In genomic region chr10:44651834-44652233, GRCh38 we compare ENCODE assay signal across 17 cellular contexts.
DNase-seq lines count a peak whose midpoint lies in the region; TF ChIP-seq lines count a peak whose summit lies in the region.
"Had no signal": no experiment of that assay in that cellular context is flagged by ENCODE, and none has a peak within 500 bp of the region (broad histone marks: within the 10 kb centered on the region; RNA-seq: fewer than 3 reads in every experiment).

No MANE protein-coding gene starts in this region.

- 16% methylated on average over 4 of the region's 4 CpGs for WGBS in SK-N-SH (ENCODE audit: low lambda C conversion rate)

- in situ Hi-C loops in G401 (cut with HindIII; ENCODE audit: low sequenced_read_pairs): no loop called here

- H3K9me3 Mint-ChIP-seq in CD4-positive, alpha-beta memory T cell: peaks cover 0 to 8% (median 1%) of the 10 kb centered on the region in 8 donors
- H3K9me3 Mint-ChIP-seq: T-helper 2 cell treated with Interferon-gamma antibody and Interleukin-4, amounts not matched to agents 5 μg/mL and 100 μg/mL, for 36 hours had no signal

- no peak overlapping the region for H3K4me2 ChIP-seq in SK-N-SH

- peak; percentile 23 for DNase-seq in AG08396 (ENCODE audit: low spot score)
- DNase-seq in G401 (ENCODE audit: low spot score): peak; percentile 65
- no peak for DNase-seq in SK-N-SH
- DNase-seq in foreskin fibroblast: peak; percentile 73 to 91
- no peak for DNase-seq in effector CD4-positive, alpha-beta T cell
- no peak for DNase-seq in GM19238 (ENCODE audit: insufficient read length, low spot score)
- DNase-seq in CD4-positive, alpha-beta memory T cell: no peak
- no peak for DNase-seq in activated gamma-delta T cell treated with Interleukin-2 at 50 U/mL for 16 hours
- DNase-seq: COR-L47; GF-D8; NCI-H187 treated with DMSO at 0.1 percent for 48 hours; NCI-H510A treated with DMSO at 0.1 percent for 48 hours; pancreas; stimulated activated CD4-positive, alpha-beta T cell treated with anti-CD3 and anti-CD28 coated beads, Interleukin-4, amount 100 ng/mL, for 24 hours had no signal

- no peak overlapping the region for H3K27ac ChIP-seq in SK-N-SH (ENCODE audit: low read depth in 2 of 2, low read length in 1 of 2)
- H3K27ac ChIP-seq in CD4-positive, alpha-beta memory T cell (ENCODE audit: low read depth, low read length): no peak overlapping the region
- H3K27ac ChIP-seq: pancreas, SJSA1 had no signal

- H3K4me3 ChIP-seq in SK-N-SH (ENCODE audit: low read depth in 2 of 2, low read length in 1 of 2) (no peak overlapping the region), foreskin fibroblast (ENCODE audit: low read depth in 1 of 2, low read length in 2 of 2) (no peak overlapping the region)
- no peak overlapping the region for H3K4me3 ChIP-seq in CD4-positive, alpha-beta memory T cell (ENCODE audit: low read length in 2 of 2)
- H3K4me3 ChIP-seq: pancreas, SJSA1, skin epidermis had no signal

- no peak overlapping the region for H3K4me3 Mint-ChIP-seq in CD4-positive, alpha-beta memory T cell
- H3K4me3 Mint-ChIP-seq: T-helper 2 cell treated with Interferon-gamma antibody and Interleukin-4, amounts not matched to agents 5 μg/mL and 100 μg/mL, for 36 hours had no signal

- POLR2A ChIA-PET in SK-N-SH (lab: Yijun Ruan, JAX): no interaction called here
- POLR2A ChIA-PET in CD4-positive, alpha-beta memory T cell (lab: Charles Lee; ENCODE audit: partially characterized antibody): no interaction called here

- no peaks in the 10 kb centered on the region for H3F3A ChIP-seq in SK-N-SH (replicated peaks; ENCODE audit: insufficient read depth)

- no peaks in the 10 kb centered on the region for H3K27me3 ChIP-seq in SK-N-SH (ENCODE audit: insufficient read depth)
- no peaks in the 10 kb centered on the region for H3K27me3 ChIP-seq in CD4-positive, alpha-beta memory T cell (ENCODE audit: insufficient read depth, low read length)
- H3K27me3 ChIP-seq: pancreas, SJSA1 had no signal

- no peak for TF ChIP-seq EP300 in SK-N-SH (IDR thresholded peaks at IDR 0.05; ENCODE audit: borderline replicate concordance in 1 of 2, low read depth in 1 of 2, low read length in 1 of 2)

- no peaks in the 10 kb centered on the region for H3K4me1 Mint-ChIP-seq in CD4-positive, alpha-beta memory T cell

- H3K36me3 Mint-ChIP-seq in CD4-positive, alpha-beta memory T cell: no peaks in the 10 kb centered on the region

- H3K9me3 ChIP-seq in SK-N-SH: 0 out of 2 replicates have a peak, but pooled peaks cover 5% of the 10 kb centered on the region
- H3K9me3 ChIP-seq in CD4-positive, alpha-beta memory T cell (ENCODE audit: control insufficient read depth in 1 of 2, low read length in 2 of 2): no peaks in the 10 kb centered on the region
- H3K9me3 ChIP-seq: pancreas, SJSA1 had no signal

- H4K20me1 ChIP-seq in SK-N-SH (ENCODE audit: insufficient read depth): no peaks in the 10 kb centered on the region

- H3K27me3 Mint-ChIP-seq in CD4-positive, alpha-beta memory T cell: no peaks in the 10 kb centered on the region

- TF ChIP-seq RAD21 in SK-N-SH (IDR thresholded peaks at IDR 0.05; ENCODE audit: low read length): no peak

- H3K4me1 ChIP-seq in SK-N-SH (ENCODE audit: control insufficient read depth in 1 of 2, insufficient read depth in 2 of 2, low read depth in 1 of 2, low read length in 1 of 2): no peaks in the 10 kb centered on the region
- no peaks in the 10 kb centered on the region for H3K4me1 ChIP-seq in CD4-positive, alpha-beta memory T cell (ENCODE audit: insufficient read depth, low read length)
- H3K4me1 ChIP-seq: SJSA1 had no signal

- no peaks in the 10 kb centered on the region for H3K36me3 ChIP-seq in SK-N-SH (replicated peaks in 1 of 2; ENCODE audit: control insufficient read depth in 1 of 2, insufficient read depth in 2 of 2, low read length in 1 of 2)
- no peaks in the 10 kb centered on the region for H3K36me3 ChIP-seq in CD4-positive, alpha-beta memory T cell (ENCODE audit: insufficient read depth, low read length)
- H3K36me3 ChIP-seq: pancreas, SJSA1 had no signal

- H3K79me2 ChIP-seq in SK-N-SH (ENCODE audit: insufficient read depth): no peaks in the 10 kb centered on the region

- no peak overlapping the region for H3K9ac ChIP-seq in SK-N-SH

- no peak overlapping the region for H2AFZ ChIP-seq in SK-N-SH (ENCODE audit: low read depth)

- H3K27ac Mint-ChIP-seq in CD4-positive, alpha-beta memory T cell: peak overlapping the region in 1 of 7 donors; percentile 27
- H3K27ac Mint-ChIP-seq: T-helper 2 cell treated with Interferon-gamma antibody and Interleukin-4, amounts not matched to agents 5 μg/mL and 100 μg/mL, for 36 hours had no signal

- peak; percentile 27 for TF ChIP-seq CTCF in SK-N-SH (IDR thresholded peaks at IDR 0.05)
- TF ChIP-seq CTCF in foreskin fibroblast (IDR thresholded peaks at IDR 0.05; ENCODE audit: low read depth, low read length): no peak

- intact Hi-C loops in CD4-positive, alpha-beta memory T cell (cut with micrococcal nuclease): no loop called here

- CTCF ChIA-PET in SK-N-SH (lab: Yijun Ruan, JAX): no interaction called here
- CTCF ChIA-PET in CD4-positive, alpha-beta memory T cell (lab: Charles Lee; ENCODE audit: partially characterized antibody): no interaction called here

- no peaks in the 10 kb centered on the region for H3K9me2 ChIP-seq in SK-N-SH

TF ChIP-seq in SK-N-SH, 30 proteins besides CTCF, POLR2A, EP300 and RAD21:
- no peak for TF ChIP-seq RCOR1 (IDR thresholded peaks at IDR 0.05; ENCODE audit: low read length)
- no peak for TF ChIP-seq REST (IDR thresholded peaks at IDR 0.05; ENCODE audit: low read depth, low read length)
- no peak for TF ChIP-seq JUND (IDR thresholded peaks at IDR 0.05)
- TF ChIP-seq NRF1 (IDR thresholded peaks at IDR 0.05; ENCODE audit: low read depth, low read length): no peak
- no peak for TF ChIP-seq TEAD4 (IDR thresholded peaks at IDR 0.05; ENCODE audit: borderline replicate concordance, insufficient read depth)
- no peak for TF ChIP-seq ELF1 (IDR thresholded peaks at IDR 0.05)
- no peak for TF ChIP-seq GABPA (IDR thresholded peaks at IDR 0.05; ENCODE audit: low read depth)
- TF ChIP-seq YY1 (IDR thresholded peaks at IDR 0.05; ENCODE audit: low read depth): no peak
- TF ChIP-seq POLR2AphosphoS5 (IDR thresholded peaks at IDR 0.05; ENCODE audit: low read depth, low read length): no peak

Comparison
In these comparisons a context has a peak if more than half of its experiments do, and no peak if none do; other contexts are left out.
1. DNase-seq: peak in AG08396 (single experiment), G401 (single experiment) and foreskin fibroblast (2 of 2); none in SK-N-SH (single experiment), effector CD4-positive, alpha-beta T cell (single experiment), GM19238 (single experiment), CD4-positive, alpha-beta memory T cell (0 of 5) and activated gamma-delta T cell treated with Interleukin-2 at 50 U/mL for 16 hours (single experiment).